19 cellular contexts compared by ENCODE assay signal in the genomic region with DNA sequence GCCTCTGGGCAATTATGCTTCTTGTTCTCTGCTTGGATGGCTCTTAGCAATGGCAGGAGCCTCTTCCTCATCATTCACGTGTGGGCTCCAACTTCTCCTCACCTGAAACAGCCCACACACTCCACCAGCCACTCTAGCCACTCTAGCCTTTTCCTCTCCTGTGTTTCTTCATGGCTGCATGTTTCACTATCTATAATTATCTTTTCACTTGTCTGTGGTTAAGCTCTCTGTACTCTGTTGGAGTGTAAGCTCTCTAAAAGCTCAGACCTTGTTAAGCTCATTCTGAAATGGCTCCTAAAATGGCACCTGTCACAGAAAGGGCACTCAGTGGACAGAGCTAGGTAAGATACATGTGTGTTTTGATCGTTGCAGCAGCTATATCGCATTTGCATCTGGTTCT.
A peak's percentile ranks its signal among the peaks of the same experiment; 100 is the strongest.
DNase-seq lines count a peak whose midpoint lies in the region; ATAC-seq and TF ChIP-seq lines count a peak whose summit lies in the region.
"Had no signal": no experiment of that assay in that cellular context is flagged by ENCODE, and none has a peak within 500 bp of the region (broad histone marks: within the 10 kb centered on the region; RNA-seq: fewer than 3 reads in every experiment).

No MANE protein-coding gene starts in this region.

- no peak overlapping the region for H2AFZ ChIP-seq in OCI-LY1 (ENCODE audit: low read length)

- H3K27ac ChIP-seq in OCI-LY1 (ENCODE audit: low read depth, low read length, poor library complexity, severe bottlenecking), result peak overlapping the region; percentile 85
- H3K27ac ChIP-seq: coronary artery, left ventricle myocardium inferior, upper lobe of right lung had no signal

- no peaks in the 10 kb centered on the region for H3K79me2 ChIP-seq in OCI-LY1 (ENCODE audit: insufficient read depth, low read length)

- TF ChIP-seq CTCF in OCI-LY1 (IDR thresholded peaks at IDR 0.05; ENCODE audit: low read length), result no peak

- H3K4me1 Mint-ChIP-seq in T-helper 1 cell treated with Interleukin-12 subunit alpha and Interleukin-12 subunit beta and Interleukin-4 antibody, amounts not matched to agents 30 μg/mL and 1 μg/mL, for 36 hours (ENCODE audit: low read depth), result peaks cover 43% of the 10 kb centered on the region
- peaks cover 24% of the 10 kb centered on the region for H3K4me1 Mint-ChIP-seq in memory B cell

- no peak overlapping the region; the same call in 1 of the 2 replicates for H3K9ac ChIP-seq in OCI-LY1 (ENCODE audit: low read length)

- H3K27ac Mint-ChIP-seq in T-helper 1 cell treated with Interleukin-12 subunit alpha and Interleukin-12 subunit beta and Interleukin-4 antibody, amounts not matched to agents 30 μg/mL and 1 μg/mL, for 36 hours, result peak overlapping the region; percentile 62
- H3K27ac Mint-ChIP-seq in memory B cell, result peak overlapping the region; percentile 67
- H3K27ac Mint-ChIP-seq: H9 had no signal

- no peaks in the 10 kb centered on the region for H3K27me3 ChIP-seq in OCI-LY1 (ENCODE audit: insufficient read depth, low read length)
- H3K27me3 ChIP-seq: upper lobe of right lung had no signal

- H3K9me3 Mint-ChIP-seq in T-helper 1 cell treated with Interleukin-12 subunit alpha and Interleukin-12 subunit beta and Interleukin-4 antibody, amounts not matched to agents 30 μg/mL and 1 μg/mL, for 36 hours, result peaks cover 10% of the 10 kb centered on the region
- peaks cover 3% of the 10 kb centered on the region for H3K9me3 Mint-ChIP-seq in memory B cell

- no peaks in the 10 kb centered on the region for H3K9me3 ChIP-seq in OCI-LY1 (ENCODE audit: low read length)
- H3K9me3 ChIP-seq: left ventricle myocardium inferior, upper lobe of right lung had no signal

- peak overlapping the region; percentile 40; the same call in 1 of the 2 replicates for H3K4me2 ChIP-seq in OCI-LY1 (ENCODE audit: low read length)

- no peaks in the 10 kb centered on the region for H3K36me3 ChIP-seq in OCI-LY1 (ENCODE audit: insufficient read depth, low read length)
- H3K36me3 ChIP-seq: left ventricle myocardium inferior, upper lobe of right lung had no signal

- intact Hi-C loops in sciatic nerve (cut with DNase I), result no loop called here

- ATAC-seq in GM19351 (IDR thresholded peaks at IDR 0.05; ENCODE audit: unreplicated experiment) (peak; percentile 59), memory B cell (ENCODE audit: low read depth) (no peak), sciatic nerve (no peak)
- ATAC-seq: stimulated activated naive CD8-positive, alpha-beta T cell treated with anti-CD3 and anti-CD28 coated beads, Interleukin-15, amount 100 ng/mL, for 72 hours; upper lobe of right lung had no signal

- H3F3A ChIP-seq in OCI-LY1 (ENCODE audit: insufficient read depth, low read length), result no peaks in the 10 kb centered on the region

- peak overlapping the region; percentile 1 for H3K4me3 Mint-ChIP-seq in T-helper 1 cell treated with Interleukin-12 subunit alpha and Interleukin-12 subunit beta and Interleukin-4 antibody, amounts not matched to agents 30 μg/mL and 1 μg/mL, for 36 hours
- H3K4me3 Mint-ChIP-seq in memory B cell, result no peak overlapping the region
- H3K4me3 Mint-ChIP-seq: H9; stimulated activated naive CD8-positive, alpha-beta T cell treated with anti-CD3 and anti-CD28 coated beads, Interleukin-15, amount 100 ng/mL, for 72 hours had no signal

- no peaks in the 10 kb centered on the region for H4K20me1 ChIP-seq in OCI-LY1 (ENCODE audit: insufficient read depth, low read length)

- no peaks in the 10 kb centered on the region for H3K27me3 Mint-ChIP-seq in T-helper 1 cell treated with Interleukin-12 subunit alpha and Interleukin-12 subunit beta and Interleukin-4 antibody, amounts not matched to agents 30 μg/mL and 1 μg/mL, for 36 hours (ENCODE audit: low read depth)
- H3K27me3 Mint-ChIP-seq in memory B cell, result no peaks in the 10 kb centered on the region
- H3K27me3 Mint-ChIP-seq: stimulated activated naive CD8-positive, alpha-beta T cell treated with anti-CD3 and anti-CD28 coated beads, Interleukin-15, amount 100 ng/mL, for 72 hours had no signal

- peaks cover 5% of the 10 kb centered on the region for H3K36me3 Mint-ChIP-seq in T-helper 1 cell treated with Interleukin-12 subunit alpha and Interleukin-12 subunit beta and Interleukin-4 antibody, amounts not matched to agents 30 μg/mL and 1 μg/mL, for 36 hours (ENCODE audit: low read depth)
- H3K36me3 Mint-ChIP-seq in memory B cell, result peaks cover 13% of the 10 kb centered on the region

- peaks cover 89% of the 10 kb centered on the region for H3K4me1 ChIP-seq in OCI-LY1 (ENCODE audit: insufficient read depth, low read length, severe bottlenecking)

- H3K4me3 ChIP-seq in OCI-LY1 (ENCODE audit: low read depth, low read length, poor library complexity, severe bottlenecking), result peak overlapping the region; percentile 12
- H3K4me3 ChIP-seq: coronary artery, left ventricle myocardium inferior, upper lobe of right lung had no signal

- no peaks in the 10 kb centered on the region for H3K9me2 ChIP-seq in OCI-LY1 (ENCODE audit: low read depth, low read length)

- DNase-seq in T-helper 1 cell (no peak), memory B cell (ENCODE audit: low spot score in 2 of 2) (no peak), sciatic nerve (ENCODE audit: low spot score) (no peak), NCI-H1930 (lab: John Stamatoyannopoulos, UW) (no peak), HPDE6-E6E7 (ENCODE audit: extremely low spot score) (no peak)
- DNase-seq: 8988T; activated CD4-positive, alpha-beta T cell treated with anti-CD3 and anti-CD28 coated beads, Interleukin-2, amount 50 U/mL, for 48 hours; activated gamma-delta T cell; C1 segment of cervical spinal cord; H9; left ventricle myocardium inferior; NCI-H1694 treated with DMSO at 0.1 percent for 48 hours; NCI-H510A; stimulated activated naive CD8-positive, alpha-beta T cell treated with anti-CD3 and anti-CD28 coated beads, Interleukin-15, amount 100 ng/mL, for 72 hours; upper lobe of right lung had no signal
